8 cellular contexts compared by ENCODE assay signal in genomic region chr15:27358751-27359434, GRCh38.
A peak's percentile ranks its signal among the peaks of the same experiment; 100 is the strongest.
DNase-seq lines count a peak whose midpoint lies in the region; ATAC-seq and TF ChIP-seq lines count a peak whose summit lies in the region.

No MANE protein-coding gene starts in this region.

- intact Hi-C loops in thyroid gland (cut with DNase I): loop anchor here (5.0 kb wide), 1 partner anchor 302 kb away; no protein-coding TSS in a partner anchor

- H3K27ac Mint-ChIP-seq in activated T-cell treated with anti-CD3 and anti-CD28 coated beads, Interleukin-2, amount 50 U/mL, for 72 hours: no peak overlapping the region

- H3K4me3 Mint-ChIP-seq in activated T-cell treated with anti-CD3 and anti-CD28 coated beads, Interleukin-2, amount 50 U/mL, for 72 hours: no peak overlapping the region
- H3K4me3 Mint-ChIP-seq in activated T-cell treated with anti-CD3 and anti-CD28 coated beads, Interleukin-2, amount 50 U/mL, for 4 hours: no peak overlapping the region

- DNase-seq in activated T-cell treated with anti-CD3 and anti-CD28 coated beads, Interleukin-2, amount 50 U/mL, for 72 hours: peak; percentile 2 to 16
- no peak for DNase-seq in activated T-cell treated with anti-CD3 and anti-CD28 coated beads, Interleukin-2, amount 50 U/mL, for 4 hours
- DNase-seq in Peyer's patch (no peak), iPS DF 19.7 (ENCODE audit: low read depth, low spot score) (peak; percentile 15), thyroid gland (peak; percentile 27 to 36), AML-193 (lab: John Stamatoyannopoulos, UW) (no peak), NCI-H2196 treated with DMSO at 0.1 percent for 48 hours (lab: John Stamatoyannopoulos, UW; ENCODE audit: unreplicated experiment) (no peak)
- no peak for DNase-seq in stimulated activated CD4-positive, alpha-beta T cell treated with anti-CD3 and anti-CD28 coated beads, Interleukin-4, amount 100 ng/mL, for 4 hours

- ATAC-seq in activated T-cell treated with anti-CD3 and anti-CD28 coated beads, Interleukin-2, amount 50 U/mL, for 72 hours (replicated peaks in 1 of 2): no peak
- ATAC-seq in activated T-cell treated with anti-CD3 and anti-CD28 coated beads, Interleukin-2, amount 50 U/mL, for 4 hours: no peak

- H3K27me3 Mint-ChIP-seq in activated T-cell treated with anti-CD3 and anti-CD28 coated beads, Interleukin-2, amount 50 U/mL, for 72 hours (ENCODE audit: low read depth): no peaks in the 10 kb centered on the region
- no peaks in the 10 kb centered on the region for H3K27me3 Mint-ChIP-seq in activated T-cell treated with anti-CD3 and anti-CD28 coated beads, Interleukin-2, amount 50 U/mL, for 4 hours (ENCODE audit: low read depth)

- no peak for TF ChIP-seq POLR2A in Peyer's patch (IDR thresholded peaks at IDR 0.05)
- TF ChIP-seq POLR2A in thyroid gland (IDR thresholded peaks at IDR 0.05): no peak

- H3K4me1 ChIP-seq in Peyer's patch: no peaks in the 10 kb centered on the region
- H3K4me1 ChIP-seq in thyroid gland: peaks cover 0 to 3% of the 10 kb centered on the region in 2 donors

- no peaks in the 10 kb centered on the region for H3K9me3 ChIP-seq in Peyer's patch
- no peaks in the 10 kb centered on the region for H3K9me3 ChIP-seq in thyroid gland

- no peaks in the 10 kb centered on the region for H3K36me3 Mint-ChIP-seq in activated T-cell treated with anti-CD3 and anti-CD28 coated beads, Interleukin-2, amount 50 U/mL, for 72 hours (ENCODE audit: insufficient read depth in 2 of 2)
- H3K36me3 Mint-ChIP-seq in activated T-cell treated with anti-CD3 and anti-CD28 coated beads, Interleukin-2, amount 50 U/mL, for 4 hours (ENCODE audit: insufficient read depth): no peaks in the 10 kb centered on the region

- no peak overlapping the region for H3K4me3 ChIP-seq in Peyer's patch
- no peak overlapping the region for H3K4me3 ChIP-seq in thyroid gland (replicated peaks in 1 of 3)

- no peaks in the 10 kb centered on the region for H3K27me3 ChIP-seq in Peyer's patch
- H3K27me3 ChIP-seq in thyroid gland: no peaks in the 10 kb centered on the region

- H3K27ac ChIP-seq in Peyer's patch: no peak overlapping the region
- no peak overlapping the region for H3K27ac ChIP-seq in thyroid gland

- H3K9me3 Mint-ChIP-seq in activated T-cell treated with anti-CD3 and anti-CD28 coated beads, Interleukin-2, amount 50 U/mL, for 72 hours: peaks cover 0 to 2% of the 10 kb centered on the region in 2 donors
- peaks cover 11% of the 10 kb centered on the region for H3K9me3 Mint-ChIP-seq in activated T-cell treated with anti-CD3 and anti-CD28 coated beads, Interleukin-2, amount 50 U/mL, for 4 hours

- WGBS in thyroid gland, 2 donors: 29 to 40% methylated on average over 10 to 16 of the region's 19 CpGs

- TF ChIP-seq CTCF in Peyer's patch (IDR thresholded peaks at IDR 0.05) (peak in 5 of 6 experiments; percentile 8 to 35 (median 11)), thyroid gland (IDR thresholded peaks at IDR 0.05) (peak in 5 of 6 experiments; percentile 49 to 94 (median 82))

- H3K4me1 Mint-ChIP-seq in activated T-cell treated with anti-CD3 and anti-CD28 coated beads, Interleukin-2, amount 50 U/mL, for 72 hours (ENCODE audit: low read depth): no peaks in the 10 kb centered on the region
- H3K4me1 Mint-ChIP-seq in activated T-cell treated with anti-CD3 and anti-CD28 coated beads, Interleukin-2, amount 50 U/mL, for 4 hours (ENCODE audit: low read depth): no peaks in the 10 kb centered on the region

- no peaks in the 10 kb centered on the region for H3K36me3 ChIP-seq in Peyer's patch
- no peaks in the 10 kb centered on the region for H3K36me3 ChIP-seq in thyroid gland

Comparison
In these comparisons a context has a peak if more than half of its experiments do, and no peak if none do; other contexts are left out.
1. DNase-seq: peak in activated T-cell treated with anti-CD3 and anti-CD28 coated beads, Interleukin-2, amount 50 U/mL, for 72 hours (2 of 2), iPS DF 19.7 (single experiment) and thyroid gland (2 of 2); none in activated T-cell treated with anti-CD3 and anti-CD28 coated beads, Interleukin-2, amount 50 U/mL, for 4 hours (single experiment), Peyer's patch (0 of 3), AML-193 (0 of 2), NCI-H2196 treated with DMSO at 0.1 percent for 48 hours (single experiment) and stimulated activated CD4-positive, alpha-beta T cell treated with anti-CD3 and anti-CD28 coated beads, Interleukin-4, amount 100 ng/mL, for 4 hours (0 of 2).